ENCODE assay signal across 33 cellular contexts in genomic region chr17:61989509-61989908, GRCh38.
"Had no signal": no experiment of that assay in that cellular context is flagged by ENCODE, and none has a peak within 500 bp of the region (broad histone marks: within the 10 kb centered on the region; RNA-seq: fewer than 3 reads in every experiment).

No MANE protein-coding gene starts in this region.

- H3K4me1 Mint-ChIP-seq: activated CD4-positive, alpha-beta memory T cell treated with anti-CD3 and anti-CD28 coated beads, Interleukin-2, amount 10 ng/mL, durations not matched to agents 7 days and 5 days; activated CD4-positive, alpha-beta T cell treated with anti-CD3 and anti-CD28 coated beads for 36 hours; activated CD4-positive, alpha-beta T cell treated with anti-CD3 and anti-CD28 coated beads, Interleukin-2, amount 10 ng/mL, durations not matched to agents 24 days and 14 days; activated naive CD8-positive, alpha-beta T cell treated with anti-CD3 and anti-CD28 coated beads, Interleukin-2, amount 50 U/mL, for 24 hours had no signal

- H3K27me3 Mint-ChIP-seq: activated CD4-positive, alpha-beta memory T cell treated with anti-CD3 and anti-CD28 coated beads, Interleukin-2, amount 10 ng/mL, durations not matched to agents 7 days and 5 days; activated CD4-positive, alpha-beta T cell treated with anti-CD3 and anti-CD28 coated beads for 36 hours; activated CD4-positive, alpha-beta T cell treated with anti-CD3 and anti-CD28 coated beads, Interleukin-2, amount 10 ng/mL, durations not matched to agents 24 days and 14 days; activated naive CD4-positive, alpha-beta T cell treated with anti-CD3 and anti-CD28 coated beads, Interleukin-2, amount 50 U/mL, for 24 hours; activated naive CD8-positive, alpha-beta T cell treated with anti-CD3 and anti-CD28 coated beads for 36 hours; activated naive CD8-positive, alpha-beta T cell treated with anti-CD3 and anti-CD28 coated beads, Interleukin-2, amount 50 U/mL, for 24 hours; T-cell had no signal

- H3K27ac ChIP-seq: adrenal gland, body of pancreas, cardiac muscle cell, colonic mucosa, epithelial cell of prostate, esophagus squamous epithelium, gastroesophageal sphincter, heart right ventricle, WERI-Rb-1 had no signal

- DNase-seq: activated CD4-positive, alpha-beta memory T cell treated with anti-CD3 and anti-CD28 coated beads, Interleukin-2, amount 10 ng/mL, durations not matched to agents 7 days and 5 days; activated CD4-positive, alpha-beta T cell treated with anti-CD3 and anti-CD28 coated beads for 36 hours; activated CD4-positive, alpha-beta T cell treated with anti-CD3 and anti-CD28 coated beads, Interleukin-2, amount 10 ng/mL, durations not matched to agents 24 days and 14 days; activated CD4-positive, CD25-positive, alpha-beta regulatory T cell; activated CD4-positive, CD25-positive, alpha-beta regulatory T cell treated with anti-CD3 and anti-CD28 coated beads, Interleukin-2, amount 50 U/mL, for 72 hours; activated CD8-positive, alpha-beta memory T cell treated with anti-CD3 and anti-CD28 coated beads, Interleukin-2, amount 50 U/mL, for 48 hours; activated effector memory CD4-positive, alpha-beta T cell treated with anti-CD3 and anti-CD28 coated beads, Interleukin-2, amount 50 U/mL, for 16 hours; activated naive CD4-positive, alpha-beta T cell treated with anti-CD3 and anti-CD28 coated beads for 36 hours; activated naive CD8-positive, alpha-beta T cell treated with anti-CD3 and anti-CD28 coated beads for 36 hours; activated naive CD8-positive, alpha-beta T cell treated with anti-CD3 and anti-CD28 coated beads, Interleukin-2, amount 50 U/mL, for 24 hours; activated T-cell treated with anti-CD3 and anti-CD28 coated beads for 4 hours; activated T-cell treated with anti-CD3 and anti-CD28 coated beads, Interleukin-2, amount 50 U/mL, for 4 hours; adrenal gland; amygdala; aorta; body of pancreas; central memory CD4-positive, alpha-beta T cell; cerebellar nuclear complex; colonic mucosa; effector CD8-positive, alpha-beta T cell; esophagus squamous epithelium; foreskin melanocyte; heart right ventricle; T-cell; T1000; WERI-Rb-1 had no signal

- H3K4me3 Mint-ChIP-seq: activated CD4-positive, alpha-beta memory T cell treated with anti-CD3 and anti-CD28 coated beads, Interleukin-2, amount 10 ng/mL, durations not matched to agents 7 days and 5 days; activated CD4-positive, alpha-beta T cell treated with anti-CD3 and anti-CD28 coated beads for 36 hours; activated CD4-positive, alpha-beta T cell treated with anti-CD3 and anti-CD28 coated beads, Interleukin-2, amount 10 ng/mL, durations not matched to agents 24 days and 14 days; activated naive CD4-positive, alpha-beta T cell treated with anti-CD3 and anti-CD28 coated beads for 36 hours; activated naive CD4-positive, alpha-beta T cell treated with anti-CD3 and anti-CD28 coated beads, Interleukin-2, amount 50 U/mL, for 24 hours; activated naive CD8-positive, alpha-beta T cell treated with anti-CD3 and anti-CD28 coated beads for 36 hours; activated naive CD8-positive, alpha-beta T cell treated with anti-CD3 and anti-CD28 coated beads, Interleukin-2, amount 50 U/mL, for 24 hours; activated T-cell treated with anti-CD3 and anti-CD28 coated beads, Interleukin-2, amount 50 U/mL, for 4 hours; activated T-helper 1 cell treated with anti-CD3 and anti-CD28 coated beads, Interleukin-12 subunit alpha, Interleukin-12 subunit beta, Interleukin-2, Interleukin-4 antibody, amounts not matched to agents 30 ng/mL and 10 ng/mL and 1 ng/mL, durations not matched to agents 14 hours and 24 hours and 36 hours; T-cell; T-helper 1 cell treated with Interleukin-12 subunit alpha and Interleukin-12 subunit beta and Interleukin-4 antibody, amounts not matched to agents 30 μg/mL and 1 μg/mL, for 36 hours had no signal

- H3K9me3 ChIP-seq: adrenal gland, body of pancreas, colonic mucosa, esophagus squamous epithelium, gastroesophageal sphincter, heart right ventricle had no signal

- ATAC-seq: activated CD4-positive, alpha-beta T cell treated with anti-CD3 and anti-CD28 coated beads for 36 hours; activated naive CD8-positive, alpha-beta T cell treated with anti-CD3 and anti-CD28 coated beads, Interleukin-2, amount 50 U/mL, for 24 hours; activated T-cell treated with anti-CD3 and anti-CD28 coated beads, Interleukin-2, amount 50 U/mL, for 4 hours; body of pancreas; gastroesophageal sphincter; heart right ventricle; T-cell had no signal

- H3K27me3 ChIP-seq: adrenal gland, body of pancreas, cardiac muscle cell, colonic mucosa, esophagus squamous epithelium, gastroesophageal sphincter, heart right ventricle had no signal

- H3K4me1 ChIP-seq: body of pancreas, colonic mucosa, esophagus squamous epithelium, gastroesophageal sphincter had no signal

- H3K27ac Mint-ChIP-seq: activated CD4-positive, alpha-beta memory T cell treated with anti-CD3 and anti-CD28 coated beads, Interleukin-2, amount 10 ng/mL, durations not matched to agents 7 days and 5 days; activated CD4-positive, alpha-beta T cell treated with anti-CD3 and anti-CD28 coated beads for 36 hours; activated CD4-positive, alpha-beta T cell treated with anti-CD3 and anti-CD28 coated beads, Interleukin-2, amount 10 ng/mL, durations not matched to agents 24 days and 14 days; activated naive CD4-positive, alpha-beta T cell treated with anti-CD3 and anti-CD28 coated beads for 36 hours; activated naive CD4-positive, alpha-beta T cell treated with anti-CD3 and anti-CD28 coated beads, Interleukin-2, amount 50 U/mL, for 24 hours; activated naive CD8-positive, alpha-beta T cell treated with anti-CD3 and anti-CD28 coated beads for 36 hours; activated naive CD8-positive, alpha-beta T cell treated with anti-CD3 and anti-CD28 coated beads, Interleukin-2, amount 50 U/mL, for 24 hours; activated T-helper 1 cell treated with anti-CD3 and anti-CD28 coated beads, Interleukin-12 subunit alpha, Interleukin-12 subunit beta, Interleukin-2, Interleukin-4 antibody, amounts not matched to agents 30 ng/mL and 10 ng/mL and 1 ng/mL, durations not matched to agents 14 hours and 24 hours and 36 hours; activated T-helper 2 cell treated with anti-CD3 and anti-CD28 coated beads, Interferon-gamma antibody, Interleukin-2, Interleukin-4, amounts not matched to agents 10 μg/mL and 5 μg/mL and 100 μg/mL, durations not matched to agents 14 hours and 24 hours and 36 hours; T-cell; T-helper 1 cell treated with Interleukin-12 subunit alpha and Interleukin-12 subunit beta and Interleukin-4 antibody, amounts not matched to agents 30 μg/mL and 1 μg/mL, for 36 hours had no signal

- H3K9me3 Mint-ChIP-seq: activated CD4-positive, alpha-beta memory T cell treated with anti-CD3 and anti-CD28 coated beads, Interleukin-2, amount 10 ng/mL, durations not matched to agents 7 days and 5 days; activated CD4-positive, alpha-beta T cell treated with anti-CD3 and anti-CD28 coated beads, Interleukin-2, amount 10 ng/mL, durations not matched to agents 24 days and 14 days; activated naive CD4-positive, alpha-beta T cell treated with anti-CD3 and anti-CD28 coated beads for 36 hours; activated naive CD4-positive, alpha-beta T cell treated with anti-CD3 and anti-CD28 coated beads, Interleukin-2, amount 50 U/mL, for 24 hours; activated naive CD8-positive, alpha-beta T cell treated with anti-CD3 and anti-CD28 coated beads for 36 hours; activated naive CD8-positive, alpha-beta T cell treated with anti-CD3 and anti-CD28 coated beads, Interleukin-2, amount 50 U/mL, for 24 hours; activated T-cell treated with anti-CD3 and anti-CD28 coated beads, Interleukin-2, amount 50 U/mL, for 4 hours; activated T-helper 1 cell treated with anti-CD3 and anti-CD28 coated beads, Interleukin-12 subunit alpha, Interleukin-12 subunit beta, Interleukin-2, Interleukin-4 antibody, amounts not matched to agents 30 ng/mL and 10 ng/mL and 1 ng/mL, durations not matched to agents 14 hours and 24 hours and 36 hours; activated T-helper 2 cell treated with anti-CD3 and anti-CD28 coated beads, Interferon-gamma antibody, Interleukin-2, Interleukin-4, amounts not matched to agents 10 μg/mL and 5 μg/mL and 100 μg/mL, durations not matched to agents 14 hours and 24 hours and 36 hours; T-cell; T-helper 1 cell treated with Interleukin-12 subunit alpha and Interleukin-12 subunit beta and Interleukin-4 antibody, amounts not matched to agents 30 μg/mL and 1 μg/mL, for 36 hours had no signal

- H3K4me3 ChIP-seq: adrenal gland, body of pancreas, cardiac muscle cell, colonic mucosa, esophagus squamous epithelium, gastroesophageal sphincter, heart right ventricle had no signal
